In genomic region chr5:147509710-147510651, GRCh38 we compare ENCODE assay signal across 8 cellular contexts. TPM values are rescaled to one million over a fixed set of nuclear protein-coding genes. Genes with fewer than 3 reads are reported as not detected.
DNase-seq lines count a peak whose midpoint lies in the region; ATAC-seq and TF ChIP-seq lines count a peak whose summit lies in the region.

DPYSL3 (minus strand) TSS chr5:147510068; CDS start chr5:147509858, 210 bp downstream.

- TF ChIP-seq CTCF in brain (conservative IDR thresholded peaks at IDR 0.05), result peak in 1 of 2 experiments; percentile 43

- intact Hi-C loops in activated CD4-positive, alpha-beta T cell treated with anti-CD3 and anti-CD28 coated beads for 36 hours (cut with DNase I, micrococcal nuclease), result no loop called here

- CTCF ChIA-PET in activated CD4-positive, alpha-beta T cell treated with anti-CD3 and anti-CD28 coated beads for 36 hours (lab: Charles Lee), result no interaction called here

- peak; percentile 44 for ATAC-seq in activated CD4-positive, alpha-beta T cell treated with anti-CD3 and anti-CD28 coated beads for 36 hours
- ATAC-seq in HG02870 (IDR thresholded peaks at IDR 0.05; ENCODE audit: unreplicated experiment) (no peak), HG03039 (IDR thresholded peaks at IDR 0.05; ENCODE audit: unreplicated experiment) (no peak)

- POLR2A ChIA-PET in activated CD4-positive, alpha-beta T cell treated with anti-CD3 and anti-CD28 coated beads for 36 hours (lab: Charles Lee), result no interaction called here

- no peak within 1 kb of the TSS for H3K4me3 Mint-ChIP-seq in activated CD4-positive, alpha-beta T cell treated with anti-CD3 and anti-CD28 coated beads for 36 hours
- peak within 1 kb of the TSS; percentile 89 to 96 (median 90) for H3K4me3 Mint-ChIP-seq in brain

- DNase-seq in activated CD4-positive, alpha-beta T cell treated with anti-CD3 and anti-CD28 coated beads for 36 hours, result peak; percentile 28
- no peak for DNase-seq in activated CD4-positive, alpha-beta T cell treated with anti-CD3 and anti-CD28 coated beads for 4 hours
- DNase-seq in NCI-H2196 treated with DMSO at 0.1 percent for 48 hours (lab: John Stamatoyannopoulos, UW; ENCODE audit: unreplicated experiment) (peak; percentile 68), iPS DF 19.7 (ENCODE audit: low read depth, low spot score) (peak; percentile 48)

- H3K27ac Mint-ChIP-seq in activated CD4-positive, alpha-beta T cell treated with anti-CD3 and anti-CD28 coated beads for 36 hours, result no peak within 1 kb of the TSS
- peak within 1 kb of the TSS; percentile 88 to 98 (median 97) for H3K27ac Mint-ChIP-seq in brain

- peak within 1 kb of the TSS; percentile 97 for H3K4me3 ChIP-seq in rectal smooth muscle tissue (ENCODE audit: low read length)

- H3K36me3 ChIP-seq in rectal smooth muscle tissue (ENCODE audit: control insufficient read depth, insufficient read depth, low read length), result no peaks in the 10 kb centered on the region

- peaks cover 5% of the 10 kb centered on the region for H3K4me1 Mint-ChIP-seq in activated CD4-positive, alpha-beta T cell treated with anti-CD3 and anti-CD28 coated beads for 36 hours
- peaks cover 44% of the 10 kb centered on the region for H3K4me1 Mint-ChIP-seq in brain

- peaks cover 15% of the 10 kb centered on the region for H3K4me1 ChIP-seq in rectal smooth muscle tissue (ENCODE audit: control insufficient read depth, insufficient read depth, low read length)

- H3K27me3 ChIP-seq in rectal smooth muscle tissue (ENCODE audit: control insufficient read depth, insufficient read depth, low read length), result no peaks in the 10 kb centered on the region

- H3K36me3 Mint-ChIP-seq in activated CD4-positive, alpha-beta T cell treated with anti-CD3 and anti-CD28 coated beads for 36 hours (ENCODE audit: low read depth), result no peaks in the 10 kb centered on the region
- no peaks in the 10 kb centered on the region for H3K36me3 Mint-ChIP-seq in brain

- peak within 1 kb of the TSS; percentile 91 for H3K27ac ChIP-seq in rectal smooth muscle tissue (ENCODE audit: low read depth, low read length)

- peak within 1 kb of the TSS; percentile 86 for H3K9ac ChIP-seq in rectal smooth muscle tissue (ENCODE audit: low read length)

- H3K27me3 Mint-ChIP-seq in activated CD4-positive, alpha-beta T cell treated with anti-CD3 and anti-CD28 coated beads for 36 hours, result peaks cover 43% of the 10 kb centered on the region
- H3K27me3 Mint-ChIP-seq in brain, result peaks cover 27% of the 10 kb centered on the region

- H3K9me3 Mint-ChIP-seq in activated CD4-positive, alpha-beta T cell treated with anti-CD3 and anti-CD28 coated beads for 36 hours (ENCODE audit: low read depth), result no peaks in the 10 kb centered on the region
- H3K9me3 Mint-ChIP-seq in brain, result no peaks in the 10 kb centered on the region

RNA-seq across cellular contexts. Expression of gene DPYSL3, which starts in this region (rescaled TPM):
- total RNA-seq in activated CD4-positive, alpha-beta T cell treated with anti-CD3 and anti-CD28 coated beads for 36 hours, result under 1 TPM; 0.16 to 0.18 TPM
- 389 TPM for polyA plus RNA-seq in brain (ENCODE audit: insufficient read depth, low read depth, low replicate concordance)

Comparison
In these comparisons a context has a peak if more than half of its experiments do, and no peak if none do; other contexts are left out.
1. Peak in DNase-seq and ATAC-seq in activated CD4-positive, alpha-beta T cell treated with anti-CD3 and anti-CD28 coated beads for 36 hours; RNA of the gene not detected or under 1 TPM.
2. DNase-seq: peak in NCI-H2196 treated with DMSO at 0.1 percent for 48 hours (single experiment) and iPS DF 19.7 (single experiment); none in activated CD4-positive, alpha-beta T cell treated with anti-CD3 and anti-CD28 coated beads for 4 hours (0 of 2).